In genomic region chr3:69197455-69197854, GRCh38 we compare ENCODE assay signal across 22 cellular contexts.
A peak's percentile ranks its signal among the peaks of the same experiment; 100 is the strongest.
DNase-seq lines count a peak whose midpoint lies in the region; ATAC-seq, FAIRE-seq and TF ChIP-seq lines count a peak whose summit lies in the region.
"Had no signal": no experiment of that assay in that cellular context is flagged by ENCODE, and none has a peak within 500 bp of the region (broad histone marks: within the 10 kb centered on the region; RNA-seq: fewer than 3 reads in every experiment).

No MANE protein-coding gene starts in this region.

- peaks cover 50% of the 10 kb centered on the region for H3K4me1 Mint-ChIP-seq in activated T-cell treated with anti-CD3 and anti-CD28 coated beads, Interleukin-2, amount 50 U/mL, for 4 hours (ENCODE audit: low read depth)
- peaks cover 47% of the 10 kb centered on the region for H3K4me1 Mint-ChIP-seq in activated naive CD8-positive, alpha-beta T cell (ENCODE audit: low read depth)
- H3K4me1 Mint-ChIP-seq in nephron progenitor cell, result peaks cover 74% of the 10 kb centered on the region

- H3K4me1 ChIP-seq in foreskin keratinocyte, result peaks cover 13% of the 10 kb centered on the region
- H3K4me1 ChIP-seq: testis had no signal

- peaks cover 33% of the 10 kb centered on the region for H3K36me3 Mint-ChIP-seq in activated T-cell treated with anti-CD3 and anti-CD28 coated beads, Interleukin-2, amount 50 U/mL, for 4 hours (ENCODE audit: insufficient read depth)
- peaks cover 8% of the 10 kb centered on the region for H3K36me3 Mint-ChIP-seq in activated naive CD8-positive, alpha-beta T cell
- peaks cover 59% of the 10 kb centered on the region for H3K36me3 Mint-ChIP-seq in nephron progenitor cell (ENCODE audit: low read depth)

- FAIRE-seq in GM12891 (lab: Jason Lieb, UNC), result no peak
- FAIRE-seq: endometrium had no signal

- no peak overlapping the region for H3K27ac ChIP-seq in foreskin keratinocyte
- H3K27ac ChIP-seq: BLaER1 treated with 17β-estradiol and CSF1 and Interleukin-3, amounts not matched to agents 10 nM and 100 nM; heart left ventricle; HL-60; right atrium auricular region; testis had no signal

- TF ChIP-seq CTCF in nephron progenitor cell (IDR thresholded peaks at IDR 0.05) (no peak), foreskin keratinocyte (conservative IDR thresholded peaks at IDR 0.05) (no peak)

- no peaks in the 10 kb centered on the region for H3K9me3 Mint-ChIP-seq in activated T-cell treated with anti-CD3 and anti-CD28 coated beads, Interleukin-2, amount 50 U/mL, for 4 hours
- H3K9me3 Mint-ChIP-seq in activated naive CD8-positive, alpha-beta T cell (ENCODE audit: low read depth), result no peaks in the 10 kb centered on the region
- no peaks in the 10 kb centered on the region for H3K9me3 Mint-ChIP-seq in nephron progenitor cell
- H3K9me3 Mint-ChIP-seq: brain had no signal

- no peaks in the 10 kb centered on the region for H3K27me3 ChIP-seq in foreskin keratinocyte
- H3K27me3 ChIP-seq: BLaER1 treated with 17β-estradiol and CSF1 and Interleukin-3, amounts not matched to agents 10 nM and 100 nM; heart left ventricle; right atrium auricular region; testis had no signal

- H3K4me3 Mint-ChIP-seq in activated T-cell treated with anti-CD3 and anti-CD28 coated beads, Interleukin-2, amount 50 U/mL, for 4 hours, result peak overlapping the region; percentile 94
- H3K4me3 Mint-ChIP-seq in activated naive CD8-positive, alpha-beta T cell, result peak overlapping the region; percentile 77
- peak overlapping the region; percentile 31 for H3K4me3 Mint-ChIP-seq in nephron progenitor cell
- H3K4me3 Mint-ChIP-seq: brain had no signal

- peak overlapping the region; percentile 95 for H3K27ac Mint-ChIP-seq in activated naive CD8-positive, alpha-beta T cell
- H3K27ac Mint-ChIP-seq in nephron progenitor cell, result no peak overlapping the region
- H3K27ac Mint-ChIP-seq: brain had no signal

- no peaks in the 10 kb centered on the region for H3K27me3 Mint-ChIP-seq in activated T-cell treated with anti-CD3 and anti-CD28 coated beads, Interleukin-2, amount 50 U/mL, for 4 hours (ENCODE audit: low read depth)
- no peaks in the 10 kb centered on the region for H3K27me3 Mint-ChIP-seq in activated naive CD8-positive, alpha-beta T cell
- no peaks in the 10 kb centered on the region for H3K27me3 Mint-ChIP-seq in nephron progenitor cell (ENCODE audit: low read depth, poor library complexity)
- H3K27me3 Mint-ChIP-seq: brain had no signal

- DNase-seq in activated T-cell treated with anti-CD3 and anti-CD28 coated beads, Interleukin-2, amount 50 U/mL, for 4 hours, result no peak
- DNase-seq in activated T-cell treated with anti-CD3 and anti-CD28 coated beads, Interleukin-2, amount 50 U/mL, for 1 hour, result no peak
- DNase-seq in GM12891 (ENCODE audit: insufficient read length, low spot score), result no peak
- DNase-seq in nephron progenitor cell, result no peak
- no peak for DNase-seq in NOMO-1 treated with dmso at 0.1 percent for 144 hours (lab: John Stamatoyannopoulos, UW; ENCODE audit: unreplicated experiment)
- DNase-seq in DMS114 treated with DMSO at 0.1 percent for 48 hours (lab: John Stamatoyannopoulos, UW; ENCODE audit: unreplicated experiment), result no peak
- DNase-seq in foreskin keratinocyte, result no peak
- DNase-seq: activated CD4-positive, CD25-positive, alpha-beta regulatory T cell treated with anti-CD3 and anti-CD28 coated beads, Interleukin-2, amount 50 U/mL, for 72 hours; DMS 273 treated with DMSO at 0.1 percent for 48 hours; GDM1; heart left ventricle; left ventricle myocardium superior; NCI-H1436 treated with DMSO at 0.1 percent for 48 hours; NCI-H524 treated with DMSO at 0.1 percent for 48 hours; testis had no signal

- TF ChIP-seq POLR2A in GM12891 (IDR thresholded peaks at IDR 0.05; ENCODE audit: low read depth, low read length), result no peak

- ATAC-seq in activated T-cell treated with anti-CD3 and anti-CD28 coated beads, Interleukin-2, amount 50 U/mL, for 4 hours, result no peak
- ATAC-seq in foreskin keratinocyte, result no peak
- ATAC-seq: heart left ventricle, left ventricle myocardium superior, SK-N-SH treated with all-trans-retinoic acid at 6 μM for 48 hours had no signal

TF ChIP-seq in GM12891, 5 proteins besides CTCF, POLR2A, EP300 and RAD21:
- TF ChIP-seq SPI1 (IDR thresholded peaks at IDR 0.05; ENCODE audit: low read depth, low read length) (0 out of 2 replicates have a peak, but pooled peaks have one; percentile 15), PAX5 (IDR thresholded peaks at IDR 0.05; ENCODE audit: insufficient read depth, low read length, severe bottlenecking) (no peak)
TF ChIP-seq in GM12891: peak in this region for 1.

Comparison
In these comparisons a context has a peak if more than half of its experiments do, and no peak if none do; other contexts are left out.
1. H3K4me3 Mint-ChIP-seq: peak in every context shown above with its lines; median percentile 94 in activated T-cell treated with anti-CD3 and anti-CD28 coated beads, Interleukin-2, amount 50 U/mL, for 4 hours; 77 in activated naive CD8-positive, alpha-beta T cell; 31 in nephron progenitor cell.